ENCODE assay signal across 2 cellular contexts in genomic region chr1:226948051-226948450, GRCh38.
TF ChIP-seq lines count a peak whose summit lies in the region.

No MANE protein-coding gene starts in this region.

TF ChIP-seq in HEK293, 187 proteins besides CTCF, POLR2A, EP300 and RAD21 (continued from another document):
- peak; percentile 97 for TF ChIP-seq ZNF280D (tag by site-specific recombination; IDR thresholded peaks at IDR 0.05)
- TF ChIP-seq ZNF449 (tag by site-specific recombination; IDR thresholded peaks at IDR 0.05) = no peak

TF ChIP-seq in K562, 482 proteins besides CTCF, POLR2A, EP300 and RAD21:
- TF ChIP-seq ZMIZ1 (IDR thresholded peaks at IDR 0.05; ENCODE audit: low read depth in 2 of 2, low read length in 2 of 2) = no peak
- no peak for TF ChIP-seq PRMT5 (CRISPR knock-in tag; IDR thresholded peaks at IDR 0.05)
- no peak for TF ChIP-seq ETV1 (tag; conservative IDR thresholded peaks at IDR 0.05; ENCODE audit: low read depth)
- TF ChIP-seq RBM25 (IDR thresholded peaks at IDR 0.05; ENCODE audit: low read depth, low read length, severe bottlenecking) = peak; percentile 9
- TF ChIP-seq ZNF174 (CRISPR knock-in tag; IDR thresholded peaks at IDR 0.05) = no peak
- TF ChIP-seq FOS (IDR thresholded peaks at IDR 0.05; ENCODE audit: extremely low read depth, insufficient read length) = no peak
- TF ChIP-seq ATF2 (CRISPR knock-in tag; IDR thresholded peaks at IDR 0.05) = no peak
- no peak for TF ChIP-seq ZNF212 (CRISPR knock-in tag; IDR thresholded peaks at IDR 0.05)
- no peak for TF ChIP-seq CREB5 (CRISPR knock-in tag; IDR thresholded peaks at IDR 0.05)
TF ChIP-seq in K562: peak in this region for 1.
